1 cellular context compared by ENCODE assay signal in genomic region chr19:51161266-51161665, GRCh38.
A peak's percentile ranks its signal among the peaks of the same experiment; 100 is the strongest.
TF ChIP-seq lines count a peak whose summit lies in the region.

No MANE protein-coding gene starts in this region.

TF ChIP-seq in GM12878, 131 proteins besides CTCF, POLR2A, EP300 and RAD21:
- peak; percentile 23; the same call in 1 of the 2 replicates for TF ChIP-seq RUNX3 (IDR thresholded peaks at IDR 0.05; ENCODE audit: low read length)
- no peak for TF ChIP-seq SUZ12 (IDR thresholded peaks at IDR 0.05; ENCODE audit: unreplicated experiment)
- TF ChIP-seq NFIC (IDR thresholded peaks at IDR 0.05; ENCODE audit: low read depth, low read length), result no peak
- no peak for TF ChIP-seq SREBF1 (IDR thresholded peaks at IDR 0.05; ENCODE audit: low read length)
- TF ChIP-seq CREB1 (IDR thresholded peaks at IDR 0.05; ENCODE audit: low read depth), result peak; percentile 44; the same call in 1 of the 2 replicates
- no peak for TF ChIP-seq CHD2 (IDR thresholded peaks at IDR 0.05; ENCODE audit: borderline replicate concordance, low read depth, low read length)
- no peak for TF ChIP-seq ZBED1 (IDR thresholded peaks at IDR 0.05; ENCODE audit: borderline replicate concordance)
- no peak for TF ChIP-seq HDAC6 (IDR thresholded peaks at IDR 0.05; ENCODE audit: unreplicated experiment)
- no peak for TF ChIP-seq SIX5 (IDR thresholded peaks at IDR 0.05; ENCODE audit: low read depth, low read length, severe bottlenecking)
